In genomic region chr12:59654061-59654460, GRCh38 we compare ENCODE assay signal across 25 cellular contexts. TPM values are rescaled to one million over a fixed set of nuclear protein-coding genes. Genes with fewer than 3 reads are reported as not detected.
A peak's percentile ranks its signal among the peaks of the same experiment; 100 is the strongest.
DNase-seq lines count a peak whose midpoint lies in the region; ATAC-seq, FAIRE-seq and TF ChIP-seq lines count a peak whose summit lies in the region.
"Had no signal": no experiment of that assay in that cellular context is flagged by ENCODE, and none has a peak within 500 bp of the region (broad histone marks: within the 10 kb centered on the region; RNA-seq: fewer than 3 reads in every experiment).

No MANE protein-coding gene starts in this region.

- intact Hi-C loops in K562 (cut with micrococcal nuclease), result no loop called here
- intact Hi-C loops in pancreas (cut with DNase I), result no loop called here
- intact Hi-C loops in activated CD4-positive, alpha-beta memory T cell treated with anti-CD3 and anti-CD28 coated beads for 36 hours (cut with micrococcal nuclease), result no loop called here

- TF ChIP-seq CTCF in K562 (IDR thresholded peaks at IDR 0.05 in 2 of 3, conservative IDR thresholded peaks at IDR 0.05 in 1 of 3; ENCODE audit: insufficient read depth in 2 of 3, low read depth in 1 of 3, low read length in 3 of 3) (no peak), pancreas (IDR thresholded peaks at IDR 0.05) (no peak)

- H3K27ac ChIP-seq in K562 (ENCODE audit: extremely low read depth, low read depth, low read length) (no peak overlapping the region), pancreas (peak overlapping the region in 3 of 4 donors; percentile 17 to 83 (median 64))
- H3K27ac ChIP-seq: BLaER1, C4-2B had no signal

- POLR2A ChIA-PET in K562 (lab: Yijun Ruan, JAX), result no interaction called here
- POLR2A ChIA-PET in activated CD4-positive, alpha-beta memory T cell treated with anti-CD3 and anti-CD28 coated beads for 36 hours (lab: Charles Lee), result no interaction called here

- H3K9me3 ChIP-seq in K562 (replicated peaks; ENCODE audit: control insufficient read depth, insufficient read depth, low read depth, low read length) (no peaks in the 10 kb centered on the region; the same call in none of the 2 replicates), pancreas (no peaks in the 10 kb centered on the region)
- H3K9me3 ChIP-seq: BLaER1, Caco-2, HAP-1 had no signal

- in situ Hi-C loops in K562 (cut with MboI), result no loop called here

- no peak overlapping the region for H3K4me2 ChIP-seq in K562 (ENCODE audit: insufficient read depth, low read length)
- H3K4me2 ChIP-seq: BLaER1 had no signal

- H3K36me3 ChIP-seq in K562 (ENCODE audit: control insufficient read depth, insufficient read depth, low read length), result no peaks in the 10 kb centered on the region
- H3K36me3 ChIP-seq in pancreas, result no peaks in the 10 kb centered on the region
- H3K36me3 ChIP-seq: BLaER1, HAP-1 had no signal

- H3K27me3 ChIP-seq in K562 (ENCODE audit: control insufficient read depth in 2 of 2, insufficient read depth in 2 of 2, low read length in 2 of 2) (no peaks in the 10 kb centered on the region), pancreas (peaks cover 0 to 5% (median 0%) of the 10 kb centered on the region in 4 donors)
- H3K27me3 ChIP-seq: BLaER1 had no signal

- TF ChIP-seq POLR2A in K562 (conservative IDR thresholded peaks at IDR 0.05), result no peak

- H3K4me1 Mint-ChIP-seq in activated CD4-positive, alpha-beta memory T cell treated with anti-CD3 and anti-CD28 coated beads for 36 hours (ENCODE audit: low read depth), result peaks cover 18% of the 10 kb centered on the region

- H3K27ac Mint-ChIP-seq in activated CD4-positive, alpha-beta memory T cell treated with anti-CD3 and anti-CD28 coated beads for 36 hours, result no peak overlapping the region
- H3K27ac Mint-ChIP-seq: B cell; CD4-positive, CD25-positive, alpha-beta regulatory T cell; CD8-positive, alpha-beta T cell; HFFc6 had no signal

- H2AFZ ChIP-seq in K562 (ENCODE audit: low read depth, low read length), result no peak overlapping the region

- no peaks in the 10 kb centered on the region for H3K27me3 Mint-ChIP-seq in activated CD4-positive, alpha-beta memory T cell treated with anti-CD3 and anti-CD28 coated beads for 36 hours
- H3K27me3 Mint-ChIP-seq: B cell; CD4-positive, CD25-positive, alpha-beta regulatory T cell had no signal

- no peaks in the 10 kb centered on the region for H3K9me3 Mint-ChIP-seq in activated CD4-positive, alpha-beta memory T cell treated with anti-CD3 and anti-CD28 coated beads for 36 hours
- H3K9me3 Mint-ChIP-seq: CD8-positive, alpha-beta T cell; HFFc6 had no signal

- ATAC-seq in K562 (no peak), pancreas (no peak)
- ATAC-seq: CD8-positive, alpha-beta T cell had no signal

- DNase-seq in K562 (ENCODE audit: extremely low read depth in 1 of 4, low spot score in 3 of 4), result no peak
- no peak for DNase-seq in frontal cortex (ENCODE audit: low spot score in 2 of 2)
- DNase-seq in pancreas, result no peak
- no peak for DNase-seq in activated CD4-positive, alpha-beta memory T cell treated with anti-CD3 and anti-CD28 coated beads for 36 hours
- no peak for DNase-seq in HT-29 (ENCODE audit: low spot score)
- DNase-seq in stimulated activated CD4-positive, alpha-beta T cell treated with anti-CD3 and anti-CD28 coated beads, Interleukin-1b, Interleukin-23, amount 100 ng/mL, for 48 hours, result no peak
- DNase-seq in D341Med (ENCODE audit: low spot score), result no peak
- DNase-seq: Caco-2; CD4-positive, CD25-positive, alpha-beta regulatory T cell; CD8-positive, alpha-beta T cell; DMS 273 treated with DMSO at 0.1 percent for 48 hours; DMS79; EL; GF-D8; GOT3; HFFc6 had no signal

- no peaks in the 10 kb centered on the region for H4K20me1 ChIP-seq in K562 (replicated peaks; ENCODE audit: control insufficient read depth, insufficient read depth, low read length)
- H4K20me1 ChIP-seq: BLaER1 had no signal

- H3K4me3 ChIP-seq in K562 (no peak overlapping the region), pancreas (no peak overlapping the region)
- H3K4me3 ChIP-seq: BLaER1, HAP-1 had no signal

- BruUV-seq in K562 (replicated peaks; lab: Mats Ljungman, UMichigan), result no TSS peak

- FAIRE-seq in G401.6 (lab: Jason Lieb, UNC), result peak; percentile 33
- FAIRE-seq in K562 (lab: Jason Lieb, UNC), result no peak
- peak; percentile 90 for FAIRE-seq in frontal cortex (lab: Jason Lieb, UNC)
- FAIRE-seq in pancreas (lab: Jason Lieb, UNC), result no peak
- FAIRE-seq: D721Med, GM12891, GM18507, H54 had no signal

- no peak for TF ChIP-seq RAD21 in K562 (CRISPR knock-in tag; conservative IDR thresholded peaks at IDR 0.05 in 1 of 2, IDR thresholded peaks at IDR 0.05 in 1 of 2)

- H3K79me2 ChIP-seq in K562 (ENCODE audit: control insufficient read depth, insufficient read depth, low read length), result no peaks in the 10 kb centered on the region

- CTCF ChIA-PET in K562 (lab: Yijun Ruan, JAX; ENCODE audit: low intra/inter-chr PET ratio), result no interaction called here
- CTCF ChIA-PET in activated CD4-positive, alpha-beta memory T cell treated with anti-CD3 and anti-CD28 coated beads for 36 hours (lab: Charles Lee), result no interaction called here

- H3K4me1 ChIP-seq in K562 (replicated peaks in 1 of 2; ENCODE audit: control insufficient read depth in 2 of 2, insufficient read depth in 2 of 2, low read length in 2 of 2) (no peaks in the 10 kb centered on the region), pancreas (peaks cover 21 to 46% (median 28%) of the 10 kb centered on the region in 3 donors)
- H3K4me1 ChIP-seq: BLaER1, HAP-1 had no signal

- no peak for TF ChIP-seq EP300 in K562 (IDR thresholded peaks at IDR 0.05; ENCODE audit: low read length)

- peaks cover 12% of the 10 kb centered on the region for H3K36me3 Mint-ChIP-seq in activated CD4-positive, alpha-beta memory T cell treated with anti-CD3 and anti-CD28 coated beads for 36 hours

- no peak overlapping the region for H3K4me3 Mint-ChIP-seq in activated CD4-positive, alpha-beta memory T cell treated with anti-CD3 and anti-CD28 coated beads for 36 hours
- H3K4me3 Mint-ChIP-seq: B cell; CD4-positive, CD25-positive, alpha-beta regulatory T cell; CD8-positive, alpha-beta T cell; HFFc6 had no signal

- H3K9me1 ChIP-seq in K562 (ENCODE audit: control insufficient read depth, insufficient read depth, low read length), result no peaks in the 10 kb centered on the region

- no peak overlapping the region for H3K9ac ChIP-seq in K562 (ENCODE audit: insufficient read depth in 1 of 2, low read depth in 2 of 2, low read length in 2 of 2)
- H3K9ac ChIP-seq: BLaER1 had no signal

TF ChIP-seq in K562, 482 proteins besides CTCF, POLR2A, EP300 and RAD21:
- peak; percentile 87 for TF ChIP-seq DACH1 (IDR thresholded peaks at IDR 0.05; ENCODE audit: partially characterized antibody)
- TF ChIP-seq MCM7 (IDR thresholded peaks at IDR 0.05), result peak in 1 of 2 experiments; percentile 72; a peak in 1 of 4 replicates
- TF ChIP-seq SMAD1 (IDR thresholded peaks at IDR 0.05; ENCODE audit: low read depth, low read length, partially characterized antibody), result no peak

RNA-seq across cellular contexts. Expression of gene SLC16A7, which starts 58.2 kb away (rescaled TPM):
- total RNA-seq in K562 (2011; cell fraction: chromatin; rRNA removed; ENCODE audit: low replicate concordance), result not detected in 2 replicates
- total RNA-seq in K562 (2011; cell fraction: nucleolus; rRNA removed), result not detected in 2 replicates
- total RNA-seq in K562 (2011; cell fraction: nucleoplasm; rRNA removed), result not detected in 2 replicates
- not detected in 2 replicates for total RNA-seq in K562 (2014; rRNA removed)
- total RNA-seq in K562 (2014; rRNA removed; fragmentation: Illumina TruSeq; extraction: Trizol), result not detected in 2 replicates
- not detected in 2 replicates for total RNA-seq in K562 (2015; rRNA removed; fragmentation: Illumina TruSeq; extraction: Trizol)
- total RNA-seq in K562 (2021), result 0.18 TPM in 2 replicates
- not detected in 2 replicates for polyA plus RNA-seq in K562 (2011; rRNA removed)
- not detected in 2 replicates for polyA plus RNA-seq in K562 (2011; cell fraction: cytosol; rRNA removed)
- polyA plus RNA-seq in K562 (2011; cell fraction: nucleus; rRNA removed), result not detected in 2 replicates
- polyA plus RNA-seq in K562 (2012), result 0.01 TPM in 1 of 2 replicates, not detected in the other
- not detected in 2 replicates for polyA plus RNA-seq in K562 (2014; fragmentation: Illumina TruSeq; extraction: Trizol)
- not detected for polyA plus RNA-seq in K562 (2014; fragmentation: Nextera tagmentation; extraction: Ambion mirVana)
- polyA plus RNA-seq in K562 (2014; rRNA removed), result not detected in 2 replicates
- not detected in 2 replicates for polyA minus RNA-seq in K562 (2011; rRNA and poly(A)+ RNA removed)
- polyA minus RNA-seq in K562 (2011; cell fraction: cytosol; rRNA and poly(A)+ RNA removed), result not detected in 2 replicates
- polyA minus RNA-seq in K562 (2011; cell fraction: nucleus; rRNA and poly(A)+ RNA removed), result not detected in 2 replicates
- total RNA-seq in frontal cortex, result 26.1 TPM
- total RNA-seq in pancreas, result 10 to 100 TPM; 28.2 to 47.4 (median 34.7) TPM
- polyA plus RNA-seq in pancreas, result 1 to 10 TPM; 4.0 to 7.9 TPM
- total RNA-seq in activated CD4-positive, alpha-beta memory T cell treated with anti-CD3 and anti-CD28 coated beads for 36 hours, result 10 to 100 TPM; 35.8 to 36.6 TPM
- 3.0 and 15.8 TPM in 2 replicates for total RNA-seq in HT-29 (2014; rRNA removed; shearing (Covaris generic))
